In the genomic region with DNA sequence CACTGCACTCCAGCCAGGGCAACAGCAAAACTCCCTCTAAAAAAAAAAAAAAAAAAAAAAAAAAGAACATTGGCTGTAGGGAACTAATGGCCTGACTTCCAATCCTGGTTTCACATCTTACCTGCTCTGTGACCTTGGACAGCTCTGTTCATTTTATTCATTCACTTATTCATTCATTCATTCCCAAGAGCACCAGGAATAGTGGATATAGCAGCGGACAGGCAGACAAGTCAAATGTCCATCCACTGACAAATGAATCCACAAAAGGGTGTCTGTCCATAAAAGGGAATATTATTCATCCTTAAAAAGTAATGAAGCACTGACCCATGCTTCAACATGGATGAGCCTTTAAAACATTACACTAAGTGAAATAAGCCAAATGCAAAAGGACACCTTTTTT, we compare ENCODE assay signal across 23 cellular contexts. TPM values are rescaled to one million over a fixed set of nuclear protein-coding genes. Genes with fewer than 3 reads are reported as not detected.
DNase-seq lines count a peak whose midpoint lies in the region; ATAC-seq, FAIRE-seq and TF ChIP-seq lines count a peak whose summit lies in the region.
"Had no signal": no experiment of that assay in that cellular context is flagged by ENCODE, and none has a peak within 500 bp of the region (broad histone marks: within the 10 kb centered on the region; RNA-seq: fewer than 3 reads in every experiment).

No MANE protein-coding gene starts in this region.

- no peak for FAIRE-seq in K562 (lab: Jason Lieb, UNC)
- FAIRE-seq: A204.1, D721Med, GM18507 had no signal

- no peaks in the 10 kb centered on the region for H3K36me3 ChIP-seq in HEK293 (ENCODE audit: control insufficient read depth in 2 of 2, insufficient read depth in 1 of 2, low read length in 2 of 2)
- no peaks in the 10 kb centered on the region for H3K36me3 ChIP-seq in K562 (ENCODE audit: control insufficient read depth, insufficient read depth, low read length)
- H3K36me3 ChIP-seq: BLaER1 had no signal

- H3K27me3 ChIP-seq in K562 (ENCODE audit: control insufficient read depth in 2 of 2, insufficient read depth in 2 of 2, low read length in 2 of 2) (no peaks in the 10 kb centered on the region), dorsolateral prefrontal cortex (no peaks in the 10 kb centered on the region)
- H3K27me3 ChIP-seq: BLaER1 had no signal

- CTCF ChIA-PET in HEK293 (lab: Yijun Ruan, JAX) (no interaction called here), K562 (lab: Yijun Ruan, JAX; ENCODE audit: low intra/inter-chr PET ratio) (no interaction called here)

- in situ Hi-C loops in K562 (cut with MboI) = no loop called here

- H3K4me1 Mint-ChIP-seq in natural killer cell treated with Interleukin-12 subunit alpha and Interleukin-12 subunit beta and Interleukin-15 and Interleukin-18, amount 100 ng/mL, for 72 hours (ENCODE audit: low read depth in 2 of 2) = peaks cover 29 to 31% of the 10 kb centered on the region in 2 donors

- H2AFZ ChIP-seq in K562 (ENCODE audit: low read depth, low read length) = no peak overlapping the region
- H2AFZ ChIP-seq: GM23338 had no signal

- POLR2A ChIA-PET in HEK293 (lab: Yijun Ruan, JAX) (no interaction called here), K562 (lab: Yijun Ruan, JAX) (no interaction called here)

- H3K4me2 ChIP-seq in K562 (ENCODE audit: insufficient read depth, low read length) = no peak overlapping the region
- H3K4me2 ChIP-seq: BLaER1, GM23338 had no signal

- H3K27ac ChIP-seq in HEK293 (ENCODE audit: extremely low read depth, low read depth, low read length) (no peak overlapping the region), K562 (ENCODE audit: extremely low read depth, low read depth, low read length) (no peak overlapping the region), dorsolateral prefrontal cortex (peak overlapping the region in 54 of 59 donors; percentile 14 to 99 (median 97))
- H3K27ac ChIP-seq: 22Rv1, BLaER1, C4-2B had no signal

- H3K4me3 ChIP-seq in HEK293 (ENCODE audit: low read depth, low read length) = no peak overlapping the region
- H3K4me3 ChIP-seq in K562 = no peak overlapping the region
- no peak overlapping the region for H3K4me3 ChIP-seq in dorsolateral prefrontal cortex
- H3K4me3 ChIP-seq: BLaER1, GM23338 had no signal

- WGBS in K562 (ENCODE audit: insufficient coverage, low coverage, missing lambda C conversion rate) = 59% methylated on average over 1 of the region's 1 CpG

- H3K9me3 ChIP-seq in HEK293 (ENCODE audit: control insufficient read depth, insufficient read depth, low read depth, low read length) (no peaks in the 10 kb centered on the region), K562 (replicated peaks; ENCODE audit: control insufficient read depth, insufficient read depth, low read depth, low read length) (no peaks in the 10 kb centered on the region; the same call in 1 of the 2 replicates)
- H3K9me3 ChIP-seq: BLaER1 had no signal

- H3K9me1 ChIP-seq in K562 (ENCODE audit: control insufficient read depth, insufficient read depth, low read length) = no peaks in the 10 kb centered on the region

- no peaks in the 10 kb centered on the region for H3K79me2 ChIP-seq in K562 (ENCODE audit: control insufficient read depth, insufficient read depth, low read length)

- TF ChIP-seq RAD21 in K562 (CRISPR knock-in tag; conservative IDR thresholded peaks at IDR 0.05 in 1 of 2, IDR thresholded peaks at IDR 0.05 in 1 of 2) = no peak

- no peak for TF ChIP-seq EP300 in K562 (IDR thresholded peaks at IDR 0.05; ENCODE audit: low read length)

- H3K27me3 Mint-ChIP-seq in natural killer cell treated with Interleukin-12 subunit alpha and Interleukin-12 subunit beta and Interleukin-15 and Interleukin-18, amount 100 ng/mL, for 72 hours = no peaks in the 10 kb centered on the region
- H3K27me3 Mint-ChIP-seq: B cell; CD4-positive, CD25-positive, alpha-beta regulatory T cell had no signal

- no peak overlapping the region for H3K4me3 Mint-ChIP-seq in natural killer cell treated with Interleukin-12 subunit alpha and Interleukin-12 subunit beta and Interleukin-15 and Interleukin-18, amount 100 ng/mL, for 72 hours
- H3K4me3 Mint-ChIP-seq: B cell; CD8-positive, alpha-beta T cell; GM23338; H9; HFFc6 had no signal

- intact Hi-C loops in K562 (cut with micrococcal nuclease) = no loop called here
- intact Hi-C loops in dorsolateral prefrontal cortex (cut with DNase I) = no loop called here

- peaks cover 6% of the 10 kb centered on the region for H3K36me3 Mint-ChIP-seq in natural killer cell treated with Interleukin-12 subunit alpha and Interleukin-12 subunit beta and Interleukin-15 and Interleukin-18, amount 100 ng/mL, for 72 hours
- H3K36me3 Mint-ChIP-seq: CD8-positive, alpha-beta T cell had no signal

- no peaks in the 10 kb centered on the region for H4K20me1 ChIP-seq in K562 (replicated peaks; ENCODE audit: control insufficient read depth, insufficient read depth, low read length)
- H4K20me1 ChIP-seq: BLaER1 had no signal

- H3K27ac Mint-ChIP-seq in natural killer cell treated with Interleukin-12 subunit alpha and Interleukin-12 subunit beta and Interleukin-15 and Interleukin-18, amount 100 ng/mL, for 72 hours = no peak overlapping the region
- H3K27ac Mint-ChIP-seq: CD8-positive, alpha-beta T cell; GM23338; H9; HFFc6 had no signal

- TF ChIP-seq CTCF in HEK293 (tag by site-specific recombination; IDR thresholded peaks at IDR 0.05) = no peak
- no peak for TF ChIP-seq CTCF in K562 (IDR thresholded peaks at IDR 0.05 in 2 of 3, conservative IDR thresholded peaks at IDR 0.05 in 1 of 3; ENCODE audit: insufficient read depth in 2 of 3, low read depth in 1 of 3, low read length in 3 of 3)
- no peak for TF ChIP-seq CTCF in dorsolateral prefrontal cortex (IDR thresholded peaks at IDR 0.05 in 54 of 56, conservative IDR thresholded peaks at IDR 0.05 in 2 of 56; ENCODE audit: low read depth in 1 of 56, partially characterized antibody in 56 of 56)

- no TSS peak for BruUV-seq in K562 (replicated peaks; lab: Mats Ljungman, UMichigan)

- TF ChIP-seq POLR2A in K562 (conservative IDR thresholded peaks at IDR 0.05) = no peak

- DNase-seq in K562 (ENCODE audit: extremely low read depth in 1 of 4, low spot score in 3 of 4) (no peak), dorsolateral prefrontal cortex (no peak)
- DNase-seq in natural killer cell treated with Interleukin-12 subunit alpha and Interleukin-12 subunit beta and Interleukin-15 and Interleukin-18, amount 100 ng/mL, for 72 hours (ENCODE audit: low spot score) = no peak
- DNase-seq: CD4-positive, CD25-positive, alpha-beta regulatory T cell; CD8-positive, alpha-beta T cell; DMS 273 treated with DMSO at 0.1 percent for 48 hours; DMS79; EL; GDM1; H9; HFFc6 had no signal

- peaks cover 4% of the 10 kb centered on the region for H3K9me3 Mint-ChIP-seq in natural killer cell treated with Interleukin-12 subunit alpha and Interleukin-12 subunit beta and Interleukin-15 and Interleukin-18, amount 100 ng/mL, for 72 hours
- H3K9me3 Mint-ChIP-seq: GM23338, HFFc6 had no signal

- no peak overlapping the region for H3K9ac ChIP-seq in K562 (ENCODE audit: insufficient read depth in 1 of 2, low read depth in 2 of 2, low read length in 2 of 2)
- H3K9ac ChIP-seq: BLaER1 had no signal

- ATAC-seq in K562 = no peak
- ATAC-seq in HG03139 (IDR thresholded peaks at IDR 0.05; ENCODE audit: unreplicated experiment) = no peak
- no peak for ATAC-seq in natural killer cell treated with Interleukin-12 subunit alpha and Interleukin-12 subunit beta and Interleukin-15 and Interleukin-18, amount 100 ng/mL, for 72 hours
- no peak for ATAC-seq in HG02571 (IDR thresholded peaks at IDR 0.05; ENCODE audit: unreplicated experiment)
- ATAC-seq: CD8-positive, alpha-beta T cell; GM23338; HCT116 had no signal

- H3K4me1 ChIP-seq in HEK293 (ENCODE audit: control insufficient read depth, insufficient read depth, low read length) (no peaks in the 10 kb centered on the region), K562 (replicated peaks in 1 of 2; ENCODE audit: control insufficient read depth in 2 of 2, insufficient read depth in 2 of 2, low read length in 2 of 2) (peaks cover 16 to 31% of the 10 kb centered on the region in 2 experiments)

RNA-seq across cellular contexts. Expression of a gene that starts 27.6 kb away (rescaled TPM):
- total RNA-seq in K562 (2011; cell fraction: chromatin; rRNA removed; ENCODE audit: low replicate concordance) = 50.6 and 54.2 TPM in 2 replicates
- 31.8 and 34.5 TPM in 2 replicates for total RNA-seq in K562 (2011; cell fraction: nucleolus; rRNA removed)
- 53.2 and 69.8 TPM in 2 replicates for total RNA-seq in K562 (2011; cell fraction: nucleoplasm; rRNA removed)
- total RNA-seq in K562 (2014; rRNA removed) (11.9 and 14.2 TPM in 2 replicates), K562 (2014; rRNA removed; fragmentation: Illumina TruSeq; extraction: Trizol) (13.0 and 13.1 TPM in 2 replicates), K562 (2015; rRNA removed; fragmentation: Illumina TruSeq; extraction: Trizol) (9.6 and 12.2 TPM in 2 replicates), K562 (2021) (13.3 and 13.6 TPM in 2 replicates), dorsolateral prefrontal cortex (100 to 1,000 TPM in 71 of 120 experiments, 10 to 100 TPM in 49; 66.2 to 164 (median 106) TPM)
- polyA plus RNA-seq in K562 (2011; rRNA removed) (38.6 and 46.7 TPM in 2 replicates), K562 (2014; fragmentation: Illumina TruSeq; extraction: Trizol) (12.3 and 14.4 TPM in 2 replicates), K562 (2014; fragmentation: Nextera tagmentation; extraction: Ambion mirVana) (1 to 10 TPM; 6.3 to 7.0 TPM), K562 (2014; rRNA removed) (17.8 and 23.5 TPM in 2 replicates)
- 23.1 and 42.1 TPM in 2 replicates for polyA plus RNA-seq in K562 (2011; cell fraction: cytosol; rRNA removed)
- 31.9 and 42.8 TPM in 2 replicates for polyA plus RNA-seq in K562 (2011; cell fraction: nucleus; rRNA removed)
- 17.4 and 30.2 TPM in 2 replicates for polyA plus RNA-seq in K562 (2012)
- 18.1 and 26.6 TPM in 2 replicates for polyA minus RNA-seq in K562 (2011; rRNA and poly(A)+ RNA removed)
- polyA minus RNA-seq in K562 (2011; cell fraction: cytosol; rRNA and poly(A)+ RNA removed) = 8.9 and 22.8 TPM in 2 replicates
- polyA minus RNA-seq in K562 (2011; cell fraction: nucleus; rRNA and poly(A)+ RNA removed) = 7.1 and 10.1 TPM in 2 replicates
- 10 to 100 TPM; 10.1 to 12.3 TPM for total RNA-seq in natural killer cell treated with Interleukin-12 subunit alpha and Interleukin-12 subunit beta and Interleukin-15 and Interleukin-18, amount 100 ng/mL, for 72 hours

RNA-seq across cellular contexts. Expression of a gene that starts 48.3 kb away (rescaled TPM):
- total RNA-seq in K562 (2011; cell fraction: chromatin; rRNA removed; ENCODE audit: low replicate concordance) = 5.5 and 19.3 TPM in 2 replicates
- total RNA-seq in K562 (2011; cell fraction: nucleolus; rRNA removed) = 2.5 and 4.1 TPM in 2 replicates
- total RNA-seq in K562 (2011; cell fraction: nucleoplasm; rRNA removed) = 5.0 and 8.4 TPM in 2 replicates
- total RNA-seq in K562 (2014; rRNA removed) (6.1 and 7.6 TPM in 2 replicates), K562 (2014; rRNA removed; fragmentation: Illumina TruSeq; extraction: Trizol) (9.1 and 11.2 TPM in 2 replicates), K562 (2015; rRNA removed; fragmentation: Illumina TruSeq; extraction: Trizol) (8.7 and 8.9 TPM in 2 replicates), K562 (2021) (6.7 and 7.2 TPM in 2 replicates), dorsolateral prefrontal cortex (10 to 100 TPM; 12.0 to 29.3 (median 19.0) TPM)
- polyA plus RNA-seq in K562 (2011; rRNA removed) (6.6 and 9.8 TPM in 2 replicates), K562 (2014; fragmentation: Illumina TruSeq; extraction: Trizol) (7.9 and 8.3 TPM in 2 replicates), K562 (2014; fragmentation: Nextera tagmentation; extraction: Ambion mirVana) (1 to 10 TPM; 2.8 to 5.0 TPM), K562 (2014; rRNA removed) (8.7 and 11.9 TPM in 2 replicates)
- polyA plus RNA-seq in K562 (2011; cell fraction: cytosol; rRNA removed) = 1.4 and 1.7 TPM in 2 replicates
- polyA plus RNA-seq in K562 (2011; cell fraction: nucleus; rRNA removed) = 5.2 and 7.1 TPM in 2 replicates
- polyA plus RNA-seq in K562 (2012) = 6.8 and 8.2 TPM in 2 replicates
- 5.4 and 7.1 TPM in 2 replicates for polyA minus RNA-seq in K562 (2011; rRNA and poly(A)+ RNA removed)
- polyA minus RNA-seq in K562 (2011; cell fraction: cytosol; rRNA and poly(A)+ RNA removed) = 3.0 and 4.2 TPM in 2 replicates
- 3.6 and 7.2 TPM in 2 replicates for polyA minus RNA-seq in K562 (2011; cell fraction: nucleus; rRNA and poly(A)+ RNA removed)
- 1 to 10 TPM; 2.3 to 3.5 TPM for total RNA-seq in natural killer cell treated with Interleukin-12 subunit alpha and Interleukin-12 subunit beta and Interleukin-15 and Interleukin-18, amount 100 ng/mL, for 72 hours

Comparison
In these comparisons a context has a peak if more than half of its experiments do, and no peak if none do; other contexts are left out.
1. H3K27ac ChIP-seq: peak in dorsolateral prefrontal cortex (54 of 59); none in HEK293 (single experiment) and K562 (single experiment).